In the genomic region with DNA sequence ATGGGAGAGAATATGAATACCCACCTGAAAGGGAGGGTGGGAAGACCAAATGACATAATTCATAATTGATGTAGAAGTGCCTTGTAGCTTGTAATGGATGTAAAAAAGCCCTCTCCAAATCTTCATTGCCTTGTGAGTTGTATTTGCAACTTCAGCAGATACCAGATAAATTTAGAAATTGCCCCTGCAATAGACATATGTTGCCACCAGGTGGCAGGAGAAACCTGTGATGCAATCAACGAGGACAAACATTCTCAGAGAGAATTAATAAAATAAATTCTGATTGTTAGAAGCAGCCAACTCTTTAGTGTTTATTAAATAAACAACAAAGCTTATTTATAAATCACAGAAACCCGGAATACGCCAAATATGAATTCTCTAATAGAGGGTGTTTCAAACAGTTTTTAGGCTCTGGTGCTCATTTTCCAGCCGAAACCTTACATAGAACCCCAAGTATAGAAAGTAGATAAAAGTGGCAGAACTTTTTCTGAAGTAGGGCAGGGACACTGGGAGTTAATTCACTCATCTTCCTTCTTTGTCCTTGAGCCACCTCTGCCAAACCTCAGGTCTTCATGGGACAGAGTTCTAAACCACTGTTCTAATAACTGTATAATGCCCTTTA, we compare ENCODE assay signal across 8 cellular contexts.
DNase-seq lines count a peak whose midpoint lies in the region; ATAC-seq, FAIRE-seq and TF ChIP-seq lines count a peak whose summit lies in the region.

No MANE protein-coding gene starts in this region.

- no peak overlapping the region for H3K27ac ChIP-seq in upper lobe of left lung

- ATAC-seq in upper lobe of left lung (ENCODE audit: low FRiP score in 2 of 2) (no peak), GM19467 (IDR thresholded peaks at IDR 0.05; ENCODE audit: unreplicated experiment) (no peak)

- DNase-seq in AML-193 (lab: John Stamatoyannopoulos, UW) = peak; percentile 19 to 27
- peak; percentile 13 for DNase-seq in GM12891 (ENCODE audit: insufficient read length, low spot score)
- DNase-seq in NB4 (ENCODE audit: low read depth) = peak; percentile 50
- peak; percentile 21 for DNase-seq in amniotic epithelial cell (ENCODE audit: low read depth)
- DNase-seq in kidney tubule cell (ENCODE audit: low spot score) = peak; percentile 50
- DNase-seq in upper lobe of left lung = no peak
- no peak for DNase-seq in cerebellar nuclear complex (lab: John Stamatoyannopoulos, UW)

- no peak overlapping the region for H3K4me3 ChIP-seq in NB4 (ENCODE audit: low read depth, low read length)
- no peak overlapping the region for H3K4me3 ChIP-seq in upper lobe of left lung

- H3K27me3 ChIP-seq in upper lobe of left lung = no peaks in the 10 kb centered on the region

- no peaks in the 10 kb centered on the region for H3K9me3 ChIP-seq in upper lobe of left lung

- no peak for TF ChIP-seq POLR2A in GM12891 (IDR thresholded peaks at IDR 0.05; ENCODE audit: low read depth, low read length)
- no peak for TF ChIP-seq POLR2A in NB4 (IDR thresholded peaks at IDR 0.05; ENCODE audit: extremely low read depth, insufficient read length)
- no peak for TF ChIP-seq POLR2A in upper lobe of left lung (IDR thresholded peaks at IDR 0.05)

- H3K4me1 ChIP-seq in upper lobe of left lung = no peaks in the 10 kb centered on the region

- peak; percentile 64 for TF ChIP-seq CTCF in NB4 (IDR thresholded peaks at IDR 0.05; ENCODE audit: low read depth, low read length)
- TF ChIP-seq CTCF in upper lobe of left lung (IDR thresholded peaks at IDR 0.05) = peak; percentile 47 to 72 (median 66)

- FAIRE-seq in GM12891 (lab: Jason Lieb, UNC) = peak; percentile 33

- no peaks in the 10 kb centered on the region for H3K36me3 ChIP-seq in upper lobe of left lung

- 40 to 45% methylated on average over 4 of the region's 4 CpGs for WGBS in upper lobe of left lung, 2 donors

- TF ChIP-seq EP300 in upper lobe of left lung (IDR thresholded peaks at IDR 0.05) = no peak

TF ChIP-seq in GM12891, 5 proteins besides CTCF, POLR2A, EP300 and RAD21:
- no peak for TF ChIP-seq PAX5 (IDR thresholded peaks at IDR 0.05; ENCODE audit: insufficient read depth, low read length, severe bottlenecking)
- TF ChIP-seq POU2F2 (IDR thresholded peaks at IDR 0.05; ENCODE audit: low read depth, low read length) = no peak
- TF ChIP-seq SPI1 (IDR thresholded peaks at IDR 0.05; ENCODE audit: low read depth, low read length) = no peak
- no peak for TF ChIP-seq TAF1 (IDR thresholded peaks at IDR 0.05; ENCODE audit: low read depth, low read length)
- TF ChIP-seq POLR2AphosphoS5 (IDR thresholded peaks at IDR 0.05; ENCODE audit: low read depth, low read length) = no peak

Comparison
In these comparisons a context has a peak if more than half of its experiments do, and no peak if none do; other contexts are left out.
1. DNase-seq: peak in AML-193 (2 of 2), GM12891 (single experiment), NB4 (single experiment), amniotic epithelial cell (single experiment) and kidney tubule cell (single experiment); none in upper lobe of left lung (0 of 2) and cerebellar nuclear complex (0 of 2).